Comparison of ENCODE assay signal across 20 cellular contexts in genomic region chr10:52111151-52111891, GRCh38.
"Had no signal": no experiment of that assay in that cellular context is flagged by ENCODE, and none has a peak within 500 bp of the region (broad histone marks: within the 10 kb centered on the region; RNA-seq: fewer than 3 reads in every experiment).

No MANE protein-coding gene starts in this region.

- H3K36me3 ChIP-seq: SJSA1 had no signal

- H3K4me1 ChIP-seq: SJSA1 had no signal

- ATAC-seq: Panc1 had no signal

- H3K9me3 ChIP-seq: SJSA1 had no signal

- DNase-seq: Karpas-422, KG1, MM.1S, NCI-H1092 treated with DMSO at 0.1 percent for 48 hours, NCI-H1436, NCI-H187, NCI-H2029, NCI-H2081 treated with DMSO at 0.1 percent for 48 hours, NCI-H2171, NCI-H226, NCI-H446, NCI-H510A, NCI-H524 treated with DMSO at 0.1 percent for 48 hours, NCI-H69, NCI-H774, SIG-M5 had no signal

- H3K4me3 ChIP-seq: SJSA1, SK-N-MC had no signal

- H3K27ac ChIP-seq: RWPE1, SJSA1, SK-N-MC had no signal

- H3K27me3 ChIP-seq: SJSA1 had no signal
